3 cellular contexts compared by ENCODE assay signal in the genomic region with DNA sequence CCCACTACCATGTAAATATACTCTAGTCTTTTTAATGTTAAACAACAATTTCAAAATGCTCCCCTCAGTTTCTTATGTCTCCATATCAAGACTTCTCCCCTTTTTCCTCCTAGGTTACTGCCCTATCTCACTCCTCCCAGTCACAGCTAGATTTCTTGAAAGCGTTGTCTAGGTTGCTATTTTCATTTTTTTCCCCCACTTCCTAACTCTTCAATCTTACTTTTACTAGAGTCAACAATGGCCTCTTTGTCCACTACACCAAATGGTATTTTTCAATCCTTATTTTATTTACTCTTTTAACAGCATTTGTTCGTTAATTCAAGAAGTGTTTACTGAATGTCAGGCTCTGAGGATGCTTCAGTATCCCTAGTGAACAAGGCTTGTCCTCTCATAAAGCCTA.
"Had no signal": no experiment of that assay in that cellular context is flagged by ENCODE, and none has a peak within 500 bp of the region (broad histone marks: within the 10 kb centered on the region; RNA-seq: fewer than 3 reads in every experiment).

No MANE protein-coding gene starts in this region.

- DNase-seq: IMR-90, KBM-7, KG1 had no signal
